Comparison of ENCODE assay signal across 8 cellular contexts in the genomic region with DNA sequence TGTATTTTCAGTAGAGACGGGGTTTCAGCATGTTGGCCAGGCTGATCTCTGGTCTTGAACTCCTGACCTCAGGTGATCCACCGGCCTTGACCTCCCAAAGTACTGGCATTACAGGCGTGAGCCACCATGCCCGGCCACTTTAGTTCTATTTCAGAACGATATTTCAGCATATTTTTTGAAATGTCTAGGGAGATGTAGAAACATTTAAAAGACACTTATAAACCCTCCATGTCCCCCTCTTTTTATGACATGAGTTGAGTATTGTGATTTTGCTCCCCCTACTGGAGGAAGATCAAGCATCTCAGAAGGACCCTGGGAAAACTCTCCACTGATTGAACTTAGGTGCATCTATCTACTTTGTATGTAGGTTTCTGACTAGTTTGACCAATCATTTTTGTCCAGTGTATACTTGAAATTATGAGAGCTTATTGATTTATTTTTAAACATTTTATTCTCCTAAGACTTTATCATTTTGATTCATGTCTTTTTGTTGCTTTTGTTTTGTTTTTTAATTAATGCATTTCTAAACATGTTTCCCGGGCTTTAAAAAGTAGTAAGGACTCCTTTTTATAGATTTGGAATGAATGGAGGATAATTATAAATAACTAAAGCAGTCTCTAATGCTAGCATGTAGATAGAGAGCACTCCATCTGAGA.
DNase-seq lines count a peak whose midpoint lies in the region; ATAC-seq and TF ChIP-seq lines count a peak whose summit lies in the region.

No MANE protein-coding gene starts in this region.

- no peak overlapping the region for H3K4me3 Mint-ChIP-seq in activated CD4-positive, alpha-beta T cell treated with anti-CD3 and anti-CD28 coated beads for 36 hours

- DNase-seq in activated CD4-positive, alpha-beta T cell treated with anti-CD3 and anti-CD28 coated beads for 36 hours: no peak
- no peak for DNase-seq in activated CD4-positive, alpha-beta T cell treated with anti-CD3 and anti-CD28 coated beads, Interleukin-2, amount 50 U/mL, for 1 hour
- DNase-seq in H4 (ENCODE audit: low spot score) (peak; percentile 27), NCI-H2227 treated with DMSO at 0.1 percent for 48 hours (lab: John Stamatoyannopoulos, UW) (peak; percentile 1), body of pancreas (peak in 1 of 4 donors; percentile 20), kidney epithelial cell (ENCODE audit: low read depth) (peak; percentile 7), tibial nerve (ENCODE audit: low spot score in 2 of 2) (peak in 1 of 2 donors; percentile 39)

- TF ChIP-seq POLR2A in body of pancreas (IDR thresholded peaks at IDR 0.05): no peak
- TF ChIP-seq POLR2A in tibial nerve (IDR thresholded peaks at IDR 0.05): no peak

- POLR2A ChIA-PET in activated CD4-positive, alpha-beta T cell treated with anti-CD3 and anti-CD28 coated beads for 36 hours (lab: Charles Lee): no interaction called here

- H3K4me1 ChIP-seq in body of pancreas (no peaks in the 10 kb centered on the region), tibial nerve (peaks cover 0 to 28% (median 0%) of the 10 kb centered on the region in 4 donors)

- H3K27me3 ChIP-seq in body of pancreas: no peaks in the 10 kb centered on the region
- H3K27me3 ChIP-seq in kidney epithelial cell (ENCODE audit: control insufficient read depth, insufficient read depth, low read length): no peaks in the 10 kb centered on the region
- H3K27me3 ChIP-seq in tibial nerve: no peaks in the 10 kb centered on the region

- H3K9me3 ChIP-seq in body of pancreas (no peaks in the 10 kb centered on the region), tibial nerve (no peaks in the 10 kb centered on the region)

- H3K4me1 Mint-ChIP-seq in activated CD4-positive, alpha-beta T cell treated with anti-CD3 and anti-CD28 coated beads for 36 hours: peaks cover under 1% of the 10 kb centered on the region

- H3K4me3 ChIP-seq in body of pancreas (no peak overlapping the region), kidney epithelial cell (ENCODE audit: low read depth, low read length) (no peak overlapping the region), tibial nerve (no peak overlapping the region)

- TF ChIP-seq EP300 in tibial nerve (IDR thresholded peaks at IDR 0.05): no peak

- WGBS in body of pancreas, 2 donors: 70 to 79% methylated on average over 6 of the region's 6 CpGs
- WGBS in tibial nerve, 2 donors: 63 to 64% methylated on average over 6 of the region's 6 CpGs

- H3K36me3 Mint-ChIP-seq in activated CD4-positive, alpha-beta T cell treated with anti-CD3 and anti-CD28 coated beads for 36 hours (ENCODE audit: low read depth): peaks cover 14% of the 10 kb centered on the region

- H3K27ac Mint-ChIP-seq in activated CD4-positive, alpha-beta T cell treated with anti-CD3 and anti-CD28 coated beads for 36 hours: no peak overlapping the region

- intact Hi-C loops in activated CD4-positive, alpha-beta T cell treated with anti-CD3 and anti-CD28 coated beads for 36 hours (cut with DNase I, micrococcal nuclease): loop anchor here (1.0 kb wide), 2 partner anchors 30 to 106 kb away; a partner anchor contains a TSS
- intact Hi-C loops in body of pancreas (cut with DNase I): no loop called here

- ATAC-seq in activated CD4-positive, alpha-beta T cell treated with anti-CD3 and anti-CD28 coated beads for 36 hours: peak; percentile 64
- ATAC-seq in body of pancreas: peak; percentile 38
- ATAC-seq in HG02852 (IDR thresholded peaks at IDR 0.05; ENCODE audit: unreplicated experiment): no peak

- H3K27ac ChIP-seq in body of pancreas (no peak overlapping the region), tibial nerve (no peak overlapping the region)

- H3K36me3 ChIP-seq in body of pancreas (replicated peaks in 1 of 2; ENCODE audit: insufficient read depth in 1 of 2, low read depth in 2 of 2) (peaks cover 0 to 4% of the 10 kb centered on the region in 2 donors), kidney epithelial cell (ENCODE audit: control insufficient read depth, insufficient read depth, low read length) (peaks cover 1% of the 10 kb centered on the region), tibial nerve (peaks cover 0 to 19% (median 0%) of the 10 kb centered on the region in 3 donors)

- H3K27me3 Mint-ChIP-seq in activated CD4-positive, alpha-beta T cell treated with anti-CD3 and anti-CD28 coated beads for 36 hours: no peaks in the 10 kb centered on the region

- CTCF ChIA-PET in activated CD4-positive, alpha-beta T cell treated with anti-CD3 and anti-CD28 coated beads for 36 hours (lab: Charles Lee): interaction anchor here (1.0 to 1.7 kb wide), 5 partner anchors 16 to 104 kb away, joined by 3 to 7 read pairs (median 3); a partner anchor contains a TSS

- TF ChIP-seq CTCF in body of pancreas (IDR thresholded peaks at IDR 0.05) (peak; percentile 28 to 57 (median 51)), kidney epithelial cell (IDR thresholded peaks at IDR 0.05; ENCODE audit: insufficient read depth, low read length, poor library complexity, severe bottlenecking) (peak; percentile 73), tibial nerve (IDR thresholded peaks at IDR 0.05) (peak; percentile 50 to 69 (median 58))

- no peaks in the 10 kb centered on the region for H3K9me3 Mint-ChIP-seq in activated CD4-positive, alpha-beta T cell treated with anti-CD3 and anti-CD28 coated beads for 36 hours (ENCODE audit: low read depth)

Comparison
In these comparisons a context has a peak if more than half of its experiments do, and no peak if none do; other contexts are left out.
1. DNase-seq: peak in H4 (single experiment), NCI-H2227 treated with DMSO at 0.1 percent for 48 hours (single experiment) and kidney epithelial cell (single experiment); none in activated CD4-positive, alpha-beta T cell treated with anti-CD3 and anti-CD28 coated beads for 36 hours (single experiment) and activated CD4-positive, alpha-beta T cell treated with anti-CD3 and anti-CD28 coated beads, Interleukin-2, amount 50 U/mL, for 1 hour (single experiment).
2. Peak in every context shown above with its lines, with median percentiles within 50 percentile points of each other: CTCF ChIP-seq.